17 cellular contexts compared by ENCODE assay signal in genomic region chr2:85975581-85975980, GRCh38.
DNase-seq lines count a peak whose midpoint lies in the region; ATAC-seq and TF ChIP-seq lines count a peak whose summit lies in the region.
"Had no signal": no experiment of that assay in that cellular context is flagged by ENCODE, and none has a peak within 500 bp of the region (broad histone marks: within the 10 kb centered on the region; RNA-seq: fewer than 3 reads in every experiment).

No MANE protein-coding gene starts in this region.

- TF ChIP-seq POLR2A in spleen (IDR thresholded peaks at IDR 0.05) (no peak), lower leg skin (IDR thresholded peaks at IDR 0.05) (no peak)

- H3K18ac ChIP-seq in trophoblast cell (ENCODE audit: low read length) = no peak overlapping the region

- H4K91ac ChIP-seq in trophoblast cell (ENCODE audit: low read depth, low read length) = no peak overlapping the region

- peaks cover 0 to 27% of the 10 kb centered on the region in 2 donors for H3K4me1 ChIP-seq in right atrium auricular region
- H3K4me1 ChIP-seq in spleen = peaks cover 0 to 13% (median 7%) of the 10 kb centered on the region in 6 donors
- H3K4me1 ChIP-seq in trophoblast cell (ENCODE audit: control insufficient read depth in 1 of 2, insufficient read depth in 2 of 2, low read length in 2 of 2) = no peaks in the 10 kb centered on the region

- no peak overlapping the region for H3K9ac ChIP-seq in trophoblast cell (ENCODE audit: low read length)
- H3K9ac ChIP-seq: GM23248 had no signal

- intact Hi-C loops in Right ventricle myocardium superior (cut with DNase I) = no loop called here
- intact Hi-C loops in left ventricle myocardium superior (cut with micrococcal nuclease) = no loop called here
- intact Hi-C loops in spleen (cut with DNase I; ENCODE audit: low total_unique reads) = no loop called here
- intact Hi-C loops in lower leg skin (cut with DNase I; ENCODE audit: low total_unique reads) = no loop called here

- H3K4me3 ChIP-seq in right atrium auricular region (no peak overlapping the region), spleen (no peak overlapping the region), trophoblast cell (ENCODE audit: low read depth, low read length) (no peak overlapping the region), lower leg skin (ENCODE audit: low read depth, poor library complexity, severe bottlenecking) (no peak overlapping the region)
- H3K4me3 ChIP-seq: GM23248, SK-N-MC had no signal

- H3K27me3 ChIP-seq in right atrium auricular region (no peaks in the 10 kb centered on the region), spleen (replicated peaks in 1 of 7) (no peaks in the 10 kb centered on the region), trophoblast cell (ENCODE audit: insufficient read depth, low read length) (no peaks in the 10 kb centered on the region)

- ATAC-seq in Right ventricle myocardium superior (ENCODE audit: poor library complexity) = peak; percentile 4
- no peak for ATAC-seq in left ventricle myocardium superior

- H3K9me3 ChIP-seq in right atrium auricular region (no peaks in the 10 kb centered on the region), spleen (peaks cover 0 to 13% (median 7%) of the 10 kb centered on the region in 8 donors), trophoblast cell (ENCODE audit: insufficient read depth, low read depth, low read length) (peaks cover 4% of the 10 kb centered on the region)

- H2BK5ac ChIP-seq in trophoblast cell (ENCODE audit: low read depth, low read length, poor library complexity) = no peak overlapping the region

- H2BK12ac ChIP-seq in trophoblast cell (ENCODE audit: low read length) = no peak overlapping the region

- H3K23ac ChIP-seq in trophoblast cell (ENCODE audit: low read length) = no peak overlapping the region

- H3K27ac ChIP-seq in right atrium auricular region = peak overlapping the region in 1 of 2 donors; percentile 19
- H3K27ac ChIP-seq in spleen = peak overlapping the region in 2 of 8 donors; percentile 22 to 24
- no peak overlapping the region for H3K27ac ChIP-seq in trophoblast cell (ENCODE audit: low read depth, low read length)
- H3K27ac ChIP-seq: GM23248, SK-N-MC had no signal

- no peak overlapping the region for H4K8ac ChIP-seq in trophoblast cell (ENCODE audit: low read depth, low read length)

- H2AFZ ChIP-seq in trophoblast cell (ENCODE audit: insufficient read depth, low read length, poor library complexity) = no peak overlapping the region
- H2AFZ ChIP-seq: GM23248 had no signal

- H3K36me3 ChIP-seq in right atrium auricular region = no peaks in the 10 kb centered on the region
- H3K36me3 ChIP-seq in spleen = no peaks in the 10 kb centered on the region
- no peaks in the 10 kb centered on the region for H3K36me3 ChIP-seq in trophoblast cell (ENCODE audit: control insufficient read depth in 1 of 2, insufficient read depth in 2 of 2, low read length in 2 of 2)

- no peak overlapping the region for H3K14ac ChIP-seq in trophoblast cell (ENCODE audit: low read length)

- H3K79me2 ChIP-seq in trophoblast cell (ENCODE audit: control insufficient read depth, insufficient read depth, low read length, poor library complexity) = no peaks in the 10 kb centered on the region

- DNase-seq in Right ventricle myocardium superior = no peak
- no peak for DNase-seq in left ventricle myocardium superior
- peak; percentile 57 for DNase-seq in right atrium auricular region (ENCODE audit: low spot score)
- peak; percentile 9 for DNase-seq in spleen
- no peak for DNase-seq in NCI-H1092 (lab: John Stamatoyannopoulos, UW)
- no peak for DNase-seq in trophoblast cell
- DNase-seq in lower leg skin (ENCODE audit: low spot score in 2 of 2) = no peak
- DNase-seq: DMS53, GDM1, GM23248, H9, IMR-90, NCI-H1694 treated with DMSO at 0.1 percent for 48 hours, NCI-H2107, NCI-H526 treated with DMSO at 0.1 percent for 48 hours, OCI-M1 had no signal

- no peak overlapping the region for H2BK120ac ChIP-seq in trophoblast cell (ENCODE audit: insufficient read depth, low read length, poor library complexity)

- H3K79me1 ChIP-seq in trophoblast cell (ENCODE audit: low read length) = no peaks in the 10 kb centered on the region

- no peak overlapping the region for H2AK5ac ChIP-seq in trophoblast cell (ENCODE audit: low read length)

- no peak overlapping the region for H3K4ac ChIP-seq in trophoblast cell (ENCODE audit: low read depth, low read length)

- no peak overlapping the region for H3K4me2 ChIP-seq in trophoblast cell (ENCODE audit: low read length)

- H4K12ac ChIP-seq in trophoblast cell (ENCODE audit: low read depth, low read length) = no peak overlapping the region

- 67 to 88% (median 80%) methylated on average over 4 of the region's 4 CpGs for WGBS in spleen, 5 donors
- no CpG with 5 or more reads among the region's 4 CpGs for WGBS in trophoblast cell (ENCODE audit: extremely low coverage, insufficient coverage, insufficient read length)
- WGBS in lower leg skin, 2 donors = 47% methylated on average over 4 of the region's 4 CpGs

- no peak for TF ChIP-seq CTCF in right atrium auricular region (IDR thresholded peaks at IDR 0.05)
- no peak for TF ChIP-seq CTCF in spleen (IDR thresholded peaks at IDR 0.05 in 8 of 11, conservative IDR thresholded peaks at IDR 0.05 in 3 of 11)
- TF ChIP-seq CTCF in lower leg skin (IDR thresholded peaks at IDR 0.05) = no peak

Comparison
In these comparisons a context has a peak if more than half of its experiments do, and no peak if none do; other contexts are left out.
1. DNase-seq: peak in right atrium auricular region (single experiment) and spleen (single experiment); none in Right ventricle myocardium superior (single experiment), left ventricle myocardium superior (single experiment), NCI-H1092 (single experiment), trophoblast cell (0 of 2) and lower leg skin (0 of 2).